In the genomic region with DNA sequence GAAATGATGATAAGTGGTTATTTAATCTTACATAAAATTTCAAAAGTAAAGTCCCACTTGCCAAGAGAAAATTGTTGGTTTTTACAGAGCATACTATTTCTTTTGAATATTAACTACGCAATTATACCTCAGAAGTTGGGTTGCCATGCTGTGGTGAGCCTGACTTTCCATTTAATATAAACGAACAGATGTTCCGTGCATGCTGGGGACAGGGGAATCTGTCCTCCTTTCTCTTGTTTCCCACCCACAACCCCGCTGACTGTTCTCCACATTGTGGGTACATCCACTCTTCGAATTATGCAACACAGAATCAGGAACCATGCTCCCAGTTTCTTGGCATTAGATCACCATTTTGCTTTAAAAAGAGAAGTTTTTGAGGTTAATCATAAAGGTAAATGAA, we compare ENCODE assay signal across 14 cellular contexts.
"Had no signal": no experiment of that assay in that cellular context is flagged by ENCODE, and none has a peak within 500 bp of the region (broad histone marks: within the 10 kb centered on the region; RNA-seq: fewer than 3 reads in every experiment).

No MANE protein-coding gene starts in this region.

- DNase-seq: dermis blood vessel endothelial cell; effector CD4-positive, alpha-beta T cell; effector memory CD4-positive, alpha-beta T cell; foreskin keratinocyte; heart left ventricle; hypothalamus; immature natural killer cell; left cardiac atrium; left lung; left ventricle myocardium superior; lower lobe of right lung; mesenchymal stem cell; mucosa of descending colon had no signal

- ATAC-seq: foreskin keratinocyte, gastroesophageal sphincter, heart left ventricle, left cardiac atrium, left lung, left ventricle myocardium superior, lower lobe of right lung, mucosa of descending colon had no signal
